Comparison of ENCODE assay signal across 2 cellular contexts in genomic region chr2:114769991-114770390, GRCh38.
TF ChIP-seq lines count a peak whose summit lies in the region.

No MANE protein-coding gene starts in this region.

TF ChIP-seq in GM23338, 12 proteins besides CTCF, POLR2A, EP300 and RAD21:
- TF ChIP-seq EZH2phosphoT487 (IDR thresholded peaks at IDR 0.05; ENCODE audit: unreplicated experiment) (no peak), CREB1 (CRISPR knock-in tag; IDR thresholded peaks at IDR 0.05; ENCODE audit: low read depth) (no peak), ZNF114 (CRISPR knock-in tag; IDR thresholded peaks at IDR 0.05) (no peak), JUNB (IDR thresholded peaks at IDR 0.05; ENCODE audit: unreplicated experiment) (no peak), ZNF331 (CRISPR knock-in tag; IDR thresholded peaks at IDR 0.05; ENCODE audit: low read depth) (no peak), EZH2 (IDR thresholded peaks at IDR 0.05; ENCODE audit: low read depth, unreplicated experiment) (no peak), STAT1 (IDR thresholded peaks at IDR 0.05; ENCODE audit: unreplicated experiment) (no peak), NANOG (IDR thresholded peaks at IDR 0.05; ENCODE audit: borderline replicate concordance) (no peak), ETS1 (IDR thresholded peaks at IDR 0.05) (no peak)
- TF ChIP-seq, protein P1, sequence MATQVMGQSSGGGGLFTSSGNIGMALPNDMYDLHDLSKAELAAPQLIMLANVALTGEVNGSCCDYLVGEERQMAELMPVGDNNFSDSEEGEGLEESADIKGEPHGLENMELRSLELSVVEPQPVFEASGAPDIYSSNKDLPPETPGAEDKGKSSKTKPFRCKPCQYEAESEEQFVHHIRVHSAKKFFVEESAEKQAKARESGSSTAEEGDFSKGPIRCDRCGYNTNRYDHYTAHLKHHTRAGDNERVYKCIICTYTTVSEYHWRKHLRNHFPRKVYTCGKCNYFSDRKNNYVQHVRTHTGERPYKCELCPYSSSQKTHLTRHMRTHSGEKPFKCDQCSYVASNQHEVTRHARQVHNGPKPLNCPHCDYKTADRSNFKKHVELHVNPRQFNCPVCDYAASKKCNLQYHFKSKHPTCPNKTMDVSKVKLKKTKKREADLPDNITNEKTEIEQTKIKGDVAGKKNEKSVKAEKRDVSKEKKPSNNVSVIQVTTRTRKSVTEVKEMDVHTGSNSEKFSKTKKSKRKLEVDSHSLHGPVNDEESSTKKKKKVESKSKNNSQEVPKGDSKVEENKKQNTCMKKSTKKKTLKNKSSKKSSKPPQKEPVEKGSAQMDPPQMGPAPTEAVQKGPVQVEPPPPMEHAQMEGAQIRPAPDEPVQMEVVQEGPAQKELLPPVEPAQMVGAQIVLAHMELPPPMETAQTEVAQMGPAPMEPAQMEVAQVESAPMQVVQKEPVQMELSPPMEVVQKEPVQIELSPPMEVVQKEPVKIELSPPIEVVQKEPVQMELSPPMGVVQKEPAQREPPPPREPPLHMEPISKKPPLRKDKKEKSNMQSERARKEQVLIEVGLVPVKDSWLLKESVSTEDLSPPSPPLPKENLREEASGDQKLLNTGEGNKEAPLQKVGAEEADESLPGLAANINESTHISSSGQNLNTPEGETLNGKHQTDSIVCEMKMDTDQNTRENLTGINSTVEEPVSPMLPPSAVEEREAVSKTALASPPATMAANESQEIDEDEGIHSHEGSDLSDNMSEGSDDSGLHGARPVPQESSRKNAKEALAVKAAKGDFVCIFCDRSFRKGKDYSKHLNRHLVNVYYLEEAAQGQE (IDR thresholded peaks at IDR 0.05; ENCODE audit: unreplicated experiment), result no peak
- TF ChIP-seq, protein P2, sequence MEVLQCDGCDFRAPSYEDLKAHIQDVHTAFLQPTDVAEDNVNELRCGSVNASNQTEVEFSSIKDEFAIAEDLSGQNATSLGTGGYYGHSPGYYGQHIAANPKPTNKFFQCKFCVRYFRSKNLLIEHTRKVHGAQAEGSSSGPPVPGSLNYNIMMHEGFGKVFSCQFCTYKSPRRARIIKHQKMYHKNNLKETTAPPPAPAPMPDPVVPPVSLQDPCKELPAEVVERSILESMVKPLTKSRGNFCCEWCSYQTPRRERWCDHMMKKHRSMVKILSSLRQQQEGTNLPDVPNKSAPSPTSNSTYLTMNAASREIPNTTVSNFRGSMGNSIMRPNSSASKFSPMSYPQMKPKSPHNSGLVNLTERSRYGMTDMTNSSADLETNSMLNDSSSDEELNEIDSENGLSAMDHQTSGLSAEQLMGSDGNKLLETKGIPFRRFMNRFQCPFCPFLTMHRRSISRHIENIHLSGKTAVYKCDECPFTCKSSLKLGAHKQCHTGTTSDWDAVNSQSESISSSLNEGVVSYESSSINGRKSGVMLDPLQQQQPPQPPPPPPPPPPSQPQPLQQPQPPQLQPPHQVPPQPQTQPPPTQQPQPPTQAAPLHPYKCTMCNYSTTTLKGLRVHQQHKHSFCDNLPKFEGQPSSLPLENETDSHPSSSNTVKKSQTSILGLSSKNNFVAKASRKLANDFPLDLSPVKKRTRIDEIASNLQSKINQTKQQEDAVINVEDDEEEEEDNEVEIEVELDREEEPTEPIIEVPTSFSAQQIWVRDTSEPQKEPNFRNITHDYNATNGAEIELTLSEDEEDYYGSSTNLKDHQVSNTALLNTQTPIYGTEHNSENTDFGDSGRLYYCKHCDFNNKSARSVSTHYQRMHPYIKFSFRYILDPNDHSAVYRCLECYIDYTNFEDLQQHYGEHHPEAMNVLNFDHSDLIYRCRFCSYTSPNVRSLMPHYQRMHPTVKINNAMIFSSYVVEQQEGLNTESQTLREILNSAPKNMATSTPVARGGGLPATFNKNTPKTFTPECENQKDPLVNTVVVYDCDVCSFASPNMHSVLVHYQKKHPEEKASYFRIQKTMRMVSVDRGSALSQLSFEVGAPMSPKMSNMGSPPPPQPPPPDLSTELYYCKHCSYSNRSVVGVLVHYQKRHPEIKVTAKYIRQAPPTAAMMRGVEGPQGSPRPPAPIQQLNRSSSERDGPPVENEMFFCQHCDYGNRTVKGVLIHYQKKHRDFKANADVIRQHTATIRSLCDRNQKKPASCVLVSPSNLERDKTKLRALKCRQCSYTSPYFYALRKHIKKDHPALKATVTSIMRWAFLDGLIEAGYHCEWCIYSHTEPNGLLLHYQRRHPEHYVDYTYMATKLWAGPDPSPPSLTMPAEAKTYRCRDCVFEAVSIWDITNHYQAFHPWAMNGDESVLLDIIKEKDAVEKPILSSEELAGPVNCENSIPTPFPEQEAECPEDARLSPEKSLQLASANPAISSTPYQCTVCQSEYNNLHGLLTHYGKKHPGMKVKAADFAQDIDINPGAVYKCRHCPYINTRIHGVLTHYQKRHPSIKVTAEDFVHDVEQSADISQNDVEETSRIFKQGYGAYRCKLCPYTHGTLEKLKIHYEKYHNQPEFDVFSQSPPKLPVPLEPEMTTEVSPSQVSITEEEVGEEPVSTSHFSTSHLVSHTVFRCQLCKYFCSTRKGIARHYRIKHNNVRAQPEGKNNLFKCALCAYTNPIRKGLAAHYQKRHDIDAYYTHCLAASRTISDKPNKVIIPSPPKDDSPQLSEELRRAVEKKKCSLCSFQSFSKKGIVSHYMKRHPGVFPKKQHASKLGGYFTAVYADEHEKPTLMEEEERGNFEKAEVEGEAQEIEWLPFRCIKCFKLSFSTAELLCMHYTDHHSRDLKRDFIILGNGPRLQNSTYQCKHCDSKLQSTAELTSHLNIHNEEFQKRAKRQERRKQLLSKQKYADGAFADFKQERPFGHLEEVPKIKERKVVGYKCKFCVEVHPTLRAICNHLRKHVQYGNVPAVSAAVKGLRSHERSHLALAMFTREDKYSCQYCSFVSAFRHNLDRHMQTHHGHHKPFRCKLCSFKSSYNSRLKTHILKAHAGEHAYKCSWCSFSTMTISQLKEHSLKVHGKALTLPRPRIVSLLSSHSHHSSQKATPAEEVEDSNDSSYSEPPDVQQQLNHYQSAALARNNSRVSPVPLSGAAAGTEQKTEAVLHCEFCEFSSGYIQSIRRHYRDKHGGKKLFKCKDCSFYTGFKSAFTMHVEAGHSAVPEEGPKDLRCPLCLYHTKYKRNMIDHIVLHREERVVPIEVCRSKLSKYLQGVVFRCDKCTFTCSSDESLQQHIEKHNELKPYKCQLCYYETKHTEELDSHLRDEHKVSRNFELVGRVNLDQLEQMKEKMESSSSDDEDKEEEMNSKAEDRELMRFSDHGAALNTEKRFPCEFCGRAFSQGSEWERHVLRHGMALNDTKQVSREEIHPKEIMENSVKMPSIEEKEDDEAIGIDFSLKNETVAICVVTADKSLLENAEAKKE (CRISPR knock-in tag; IDR thresholded peaks at IDR 0.05), result no peak

TF ChIP-seq in WTC11, 78 proteins besides CTCF, POLR2A, EP300 and RAD21:
- TF ChIP-seq JUN (CRISPR knock-in tag; IDR thresholded peaks at IDR 0.05) (no peak), IRF2 (CRISPR knock-in tag; IDR thresholded peaks at IDR 0.05; ENCODE audit: borderline replicate concordance, low read depth) (no peak), ZBTB43 (CRISPR knock-in tag; IDR thresholded peaks at IDR 0.05) (no peak), ZNF138 (CRISPR knock-in tag; conservative IDR thresholded peaks at IDR 0.05) (no peak), RORB (CRISPR knock-in tag; IDR thresholded peaks at IDR 0.05) (no peak), USF1 (CRISPR knock-in tag; IDR thresholded peaks at IDR 0.05) (no peak), KAT7 (CRISPR knock-in tag; IDR thresholded peaks at IDR 0.05; ENCODE audit: borderline replicate concordance) (no peak), NFE2L1 (CRISPR knock-in tag; IDR thresholded peaks at IDR 0.05) (no peak), NFYB (CRISPR knock-in tag; conservative IDR thresholded peaks at IDR 0.05; ENCODE audit: low read depth) (no peak), NR3C1 (CRISPR knock-in tag; conservative IDR thresholded peaks at IDR 0.05; ENCODE audit: low read depth) (no peak), ZNF232 (CRISPR knock-in tag; IDR thresholded peaks at IDR 0.05) (no peak), ATF2 (CRISPR knock-in tag; IDR thresholded peaks at IDR 0.05; ENCODE audit: borderline replicate concordance, low read depth) (no peak)
TF ChIP-seq in WTC11: peak in this region for 0.
